ENCODE assay signal across 1 cellular context in genomic region chr11:90166982-90167573, GRCh38. TPM values are rescaled to one million over a fixed set of nuclear protein-coding genes. Genes with fewer than 3 reads are reported as not detected.
"Had no signal": no experiment of that assay in that cellular context is flagged by ENCODE, and none has a peak within 500 bp of the region (broad histone marks: within the 10 kb centered on the region; RNA-seq: fewer than 3 reads in every experiment).

No MANE protein-coding gene starts in this region.

RNA-seq across cellular contexts. Expression of gene NAALAD2, which starts 32.6 kb away (rescaled TPM):
- total RNA-seq: myocyte had no signal
